In genomic region chr14:32897724-32898064, GRCh38 we compare ENCODE assay signal across 11 cellular contexts. TPM values are rescaled to one million over a fixed set of nuclear protein-coding genes. Genes with fewer than 3 reads are reported as not detected.
DNase-seq lines count a peak whose midpoint lies in the region; ATAC-seq and TF ChIP-seq lines count a peak whose summit lies in the region.
"Had no signal": no experiment of that assay in that cellular context is flagged by ENCODE, and none has a peak within 500 bp of the region (broad histone marks: within the 10 kb centered on the region; RNA-seq: fewer than 3 reads in every experiment).

No MANE protein-coding gene starts in this region.

- peaks cover 11% of the 10 kb centered on the region for H3K4me1 Mint-ChIP-seq in neural progenitor cell

- no peaks in the 10 kb centered on the region for H3F3A ChIP-seq in neural progenitor cell (ENCODE audit: low read depth)

- H3K4me3 Mint-ChIP-seq in neural progenitor cell, result no peak overlapping the region

- no peaks in the 10 kb centered on the region for H3K9me3 Mint-ChIP-seq in neural progenitor cell

- DNase-seq in MG63 (no peak), neural progenitor cell (ENCODE audit: low spot score) (no peak), posterior cingulate gyrus (no peak)
- no peak for DNase-seq in activated CD4-positive, alpha-beta T cell treated with anti-CD3 and anti-CD28 coated beads for 48 hours
- DNase-seq: DMS153; NCI-H69; stimulated activated CD4-positive, alpha-beta T cell treated with anti-CD3 and anti-CD28 coated beads, Interleukin-1b, Interleukin-23, amount 100 ng/mL, for 48 hours had no signal

- H3K36me3 ChIP-seq in ACC112 (ENCODE audit: insufficient read depth, low read length), result no peaks in the 10 kb centered on the region
- no peaks in the 10 kb centered on the region for H3K36me3 ChIP-seq in MG63
- H3K36me3 ChIP-seq in endocrine pancreas (ENCODE audit: control insufficient read depth, insufficient read depth, low read length), result no peaks in the 10 kb centered on the region
- H3K36me3 ChIP-seq in neural progenitor cell, result no peaks in the 10 kb centered on the region

- H3K79me2 ChIP-seq in ACC112 (ENCODE audit: control insufficient read depth, insufficient read depth, low read length, unreplicated experiment) (no peaks in the 10 kb centered on the region), neural progenitor cell (ENCODE audit: low read depth) (no peaks in the 10 kb centered on the region)

- no peak overlapping the region for H3K27ac Mint-ChIP-seq in neural progenitor cell

- H4K20me1 ChIP-seq in neural progenitor cell (ENCODE audit: low read depth), result no peaks in the 10 kb centered on the region

- H3K9me3 ChIP-seq in MG63 (no peaks in the 10 kb centered on the region), endocrine pancreas (ENCODE audit: control insufficient read depth, low read length) (no peaks in the 10 kb centered on the region), neural progenitor cell (ENCODE audit: low read depth) (no peaks in the 10 kb centered on the region)

- H2AFZ ChIP-seq in ACC112 (ENCODE audit: low read length, unreplicated experiment) (peak overlapping the region; percentile 82), neural progenitor cell (replicated peaks) (peak overlapping the region; percentile 50)

- H3K4me3 ChIP-seq in ACC112 (ENCODE audit: low read depth, low read length) (peak overlapping the region; percentile 77), MG63 (peak overlapping the region; percentile 52), endocrine pancreas (ENCODE audit: control insufficient read depth, insufficient read depth, low read length) (peak overlapping the region; percentile 99), neural progenitor cell (no peak overlapping the region)

- no peaks in the 10 kb centered on the region for H3K36me3 Mint-ChIP-seq in neural progenitor cell

- intact Hi-C loops in posterior cingulate gyrus (cut with DNase I), result no loop called here

- peaks cover 2% of the 10 kb centered on the region for H3K27me3 Mint-ChIP-seq in neural progenitor cell (ENCODE audit: insufficient read depth, low read depth)

- H3K4me1 ChIP-seq in ACC112 (ENCODE audit: control insufficient read depth, insufficient read depth, low read length, unreplicated experiment) (peaks cover 7% of the 10 kb centered on the region), endocrine pancreas (ENCODE audit: control insufficient read depth, insufficient read depth, low read length) (peaks cover 6% of the 10 kb centered on the region), neural progenitor cell (no peaks in the 10 kb centered on the region)

- no peak for TF ChIP-seq CTCF in neural progenitor cell (IDR thresholded peaks at IDR 0.05)

- H3K9ac ChIP-seq in endocrine pancreas (ENCODE audit: control insufficient read depth, insufficient read depth, low read length) (peak overlapping the region; percentile 48), neural progenitor cell (no peak overlapping the region)

- H3K27me3 ChIP-seq in ACC112 (ENCODE audit: insufficient read depth, low read length) (no peaks in the 10 kb centered on the region), MG63 (no peaks in the 10 kb centered on the region), endocrine pancreas (ENCODE audit: control insufficient read depth, insufficient read depth, low read length) (no peaks in the 10 kb centered on the region), neural progenitor cell (no peaks in the 10 kb centered on the region)

- ATAC-seq in HG03565 (IDR thresholded peaks at IDR 0.05; ENCODE audit: unreplicated experiment) (no peak), GM18502 (IDR thresholded peaks at IDR 0.05; ENCODE audit: poor library complexity, unreplicated experiment) (no peak)

- H3K4me2 ChIP-seq in neural progenitor cell, result no peak overlapping the region

- no peak overlapping the region for H3K27ac ChIP-seq in ACC112 (ENCODE audit: low read depth, low read length)
- no peak overlapping the region for H3K27ac ChIP-seq in neural progenitor cell

RNA-seq across cellular contexts. Expression of gene NPAS3, which starts 41.0 kb away (rescaled TPM):
- 1.9 TPM in 1 of 2 replicates, not detected in the other for total RNA-seq in MG63 (2014; rRNA removed; shearing (Covaris generic); ENCODE audit: low replicate concordance)
- 0.25 TPM in 1 of 2 replicates, not detected in the other for total RNA-seq in neural progenitor cell (ENCODE audit: low replicate concordance)
